In genomic region chr2:96291751-96292150, GRCh38 we compare ENCODE assay signal across 15 cellular contexts. TPM values are rescaled to one million over a fixed set of nuclear protein-coding genes. Genes with fewer than 3 reads are reported as not detected.
DNase-seq lines count a peak whose midpoint lies in the region; ATAC-seq and TF ChIP-seq lines count a peak whose summit lies in the region.
"Had no signal": no experiment of that assay in that cellular context is flagged by ENCODE, and none has a peak within 500 bp of the region (broad histone marks: within the 10 kb centered on the region; RNA-seq: fewer than 3 reads in every experiment).

No MANE protein-coding gene starts in this region.

- no peaks in the 10 kb centered on the region for H3K4me1 Mint-ChIP-seq in MCF 10A (ENCODE audit: insufficient read depth, unreplicated experiment)
- no peaks in the 10 kb centered on the region for H3K4me1 Mint-ChIP-seq in chondrocyte (ENCODE audit: low read depth)
- H3K4me1 Mint-ChIP-seq in stimulated activated naive B cell treated with anti-CD40 and anti-IgM and Interleukin-4, amounts not matched to agents 10 μg/mL and 1 μg/mL and 100 μg/mL, for 72 hours: peaks cover 10 to 11% of the 10 kb centered on the region in 2 donors
- H3K4me1 Mint-ChIP-seq: CD8-positive, alpha-beta memory T cell had no signal

- H3K9me3 Mint-ChIP-seq in MCF 10A (ENCODE audit: unreplicated experiment) (no peaks in the 10 kb centered on the region), chondrocyte (ENCODE audit: low read depth) (no peaks in the 10 kb centered on the region)
- no peaks in the 10 kb centered on the region for H3K9me3 Mint-ChIP-seq in stimulated activated naive B cell treated with anti-CD40 and anti-IgM and Interleukin-4, amounts not matched to agents 10 μg/mL and 1 μg/mL and 100 μg/mL, for 72 hours
- H3K9me3 Mint-ChIP-seq: CD8-positive, alpha-beta memory T cell had no signal

- ATAC-seq in stimulated activated naive B cell treated with anti-CD40 and anti-IgM and Interleukin-4, amounts not matched to agents 10 μg/mL and 1 μg/mL and 100 μg/mL, for 72 hours (replicated peaks): no peak

- H3K36me3 Mint-ChIP-seq in MCF 10A (ENCODE audit: insufficient read depth, unreplicated experiment) (peaks cover 80% of the 10 kb centered on the region), chondrocyte (ENCODE audit: low read depth) (peaks cover 68% of the 10 kb centered on the region)
- H3K36me3 Mint-ChIP-seq in stimulated activated naive B cell treated with anti-CD40 and anti-IgM and Interleukin-4, amounts not matched to agents 10 μg/mL and 1 μg/mL and 100 μg/mL, for 72 hours: peaks cover 54 to 70% of the 10 kb centered on the region in 2 donors

- DNase-seq in MCF 10A (ENCODE audit: unreplicated experiment) (peak; percentile 50), mammary epithelial cell (no peak), chondrocyte (ENCODE audit: low spot score) (peak; percentile 20), tibial artery (no peak)
- no peak for DNase-seq in stimulated activated naive B cell treated with anti-CD40 and anti-IgM and Interleukin-4, amounts not matched to agents 10 μg/mL and 1 μg/mL and 100 μg/mL, for 72 hours
- DNase-seq in activated effector memory CD4-positive, alpha-beta T cell treated with Interleukin-2 at 50 U/mL for 16 hours: no peak
- DNase-seq: 8988T; Caco-2; CD8-positive, alpha-beta memory T cell; DND-41; GDM1; HCEC 1CT; IMR-90 had no signal

- POLR2A ChIA-PET in MCF 10A (lab: Yijun Ruan, JAX): interaction anchor here (0.7 kb wide), 2 partner anchors 12 to 76 kb away, joined by 3 read pairs; no protein-coding TSS in a partner anchor

- no peak overlapping the region for H3K4me3 Mint-ChIP-seq in MCF 10A (ENCODE audit: unreplicated experiment)
- H3K4me3 Mint-ChIP-seq in chondrocyte (ENCODE audit: unreplicated experiment): no peak overlapping the region
- H3K4me3 Mint-ChIP-seq in stimulated activated naive B cell treated with anti-CD40 and anti-IgM and Interleukin-4, amounts not matched to agents 10 μg/mL and 1 μg/mL and 100 μg/mL, for 72 hours: no peak overlapping the region
- H3K4me3 Mint-ChIP-seq: CD8-positive, alpha-beta memory T cell had no signal

- no peaks in the 10 kb centered on the region for H3K27me3 ChIP-seq in mammary epithelial cell (ENCODE audit: insufficient read depth, low read length)
- no peaks in the 10 kb centered on the region for H3K27me3 ChIP-seq in tibial artery
- H3K27me3 ChIP-seq: BLaER1 had no signal

- no peak overlapping the region for H2AFZ ChIP-seq in mammary epithelial cell (ENCODE audit: low read depth, low read length)

- H3K9ac ChIP-seq in mammary epithelial cell (ENCODE audit: insufficient read depth, low read length): no peak overlapping the region
- H3K9ac ChIP-seq: BLaER1 had no signal

- 53% methylated on average over 5 of the region's 5 CpGs for WGBS in mammary epithelial cell (ENCODE audit: low coverage, missing lambda C conversion rate)

- H3K4me2 ChIP-seq in mammary epithelial cell (ENCODE audit: insufficient read depth, low read depth, low read length): no peak overlapping the region
- H3K4me2 ChIP-seq: BLaER1 had no signal

- no TSS peak for BruUV-seq in MCF 10A (replicated peaks; lab: Mats Ljungman, UMichigan)
- BruUV-seq in mammary epithelial cell (replicated peaks; lab: Mats Ljungman, UMichigan): no TSS peak

- H3K4me3 ChIP-seq in mammary epithelial cell (replicated peaks in 1 of 3; ENCODE audit: insufficient read depth in 1 of 3, low read depth in 2 of 3, low read length in 3 of 3) (no peak overlapping the region), tibial artery (no peak overlapping the region)
- H3K4me3 ChIP-seq: BLaER1 had no signal

- peaks cover 2% of the 10 kb centered on the region for H4K20me1 ChIP-seq in mammary epithelial cell (ENCODE audit: insufficient read depth, low read length)

- H3K36me3 ChIP-seq in mammary epithelial cell (ENCODE audit: insufficient read depth, low read length) (peaks cover 62% of the 10 kb centered on the region), tibial artery (peaks cover 97 to 100% (median 100%) of the 10 kb centered on the region in 3 donors)

- dilution Hi-C loops in mammary epithelial cell (cut with HindIII; ENCODE audit: low sequenced_read_pairs): loop anchor here (5.0 kb wide), 1 partner anchor 221 kb away; no protein-coding TSS in a partner anchor

- H3K79me2 ChIP-seq in mammary epithelial cell (ENCODE audit: insufficient read depth, low read length): no peaks in the 10 kb centered on the region

- in situ Hi-C loops in mammary epithelial cell (cut with MboI; ENCODE audit: low sequenced_read_pairs in 2 of 2): no loop called here

- TF ChIP-seq CTCF in MCF 10A (IDR thresholded peaks at IDR 0.05; ENCODE audit: unreplicated experiment) (no peak), mammary epithelial cell (conservative IDR thresholded peaks at IDR 0.05 in 1 of 2, IDR thresholded peaks at IDR 0.05 in 1 of 2; ENCODE audit: extremely low read depth in 1 of 2, insufficient read depth in 1 of 2, low read depth in 1 of 2, low read length in 2 of 2) (no peak), chondrocyte (IDR thresholded peaks at IDR 0.05) (no peak), tibial artery (IDR thresholded peaks at IDR 0.05) (no peak)

- no peak overlapping the region for H3K27ac Mint-ChIP-seq in MCF 10A (ENCODE audit: low read depth, unreplicated experiment)
- H3K27ac Mint-ChIP-seq in chondrocyte (ENCODE audit: unreplicated experiment): no peak overlapping the region
- peak overlapping the region; percentile 71 for H3K27ac Mint-ChIP-seq in stimulated activated naive B cell treated with anti-CD40 and anti-IgM and Interleukin-4, amounts not matched to agents 10 μg/mL and 1 μg/mL and 100 μg/mL, for 72 hours

- intact Hi-C loops in MCF 10A (cut with micrococcal nuclease): no loop called here
- intact Hi-C loops in mammary epithelial cell (cut with micrococcal nuclease): no loop called here
- intact Hi-C loops in tibial artery (cut with DNase I; ENCODE audit: low total_unique reads): no loop called here

- H3K4me1 ChIP-seq in mammary epithelial cell (ENCODE audit: insufficient read depth, low read length): no peaks in the 10 kb centered on the region
- H3K4me1 ChIP-seq in tibial artery: no peaks in the 10 kb centered on the region
- H3K4me1 ChIP-seq: BLaER1, Caco-2 had no signal

- H3K27me3 Mint-ChIP-seq in MCF 10A (ENCODE audit: insufficient read depth, unreplicated experiment) (no peaks in the 10 kb centered on the region), chondrocyte (ENCODE audit: low read depth) (no peaks in the 10 kb centered on the region)
- no peaks in the 10 kb centered on the region for H3K27me3 Mint-ChIP-seq in stimulated activated naive B cell treated with anti-CD40 and anti-IgM and Interleukin-4, amounts not matched to agents 10 μg/mL and 1 μg/mL and 100 μg/mL, for 72 hours
- H3K27me3 Mint-ChIP-seq: CD8-positive, alpha-beta memory T cell had no signal

- no peaks in the 10 kb centered on the region for H3K9me3 ChIP-seq in mammary epithelial cell (replicated peaks; ENCODE audit: insufficient read depth, low read length)
- H3K9me3 ChIP-seq in tibial artery: no peaks in the 10 kb centered on the region
- H3K9me3 ChIP-seq: BLaER1, Caco-2 had no signal

- no peak overlapping the region for H3K27ac ChIP-seq in mammary epithelial cell (ENCODE audit: insufficient read depth, low read depth, low read length)
- H3K27ac ChIP-seq in tibial artery: no peak overlapping the region
- H3K27ac ChIP-seq: BLaER1 had no signal

- CTCF ChIA-PET in MCF 10A (lab: Yijun Ruan, JAX): no interaction called here
- CTCF ChIA-PET in mammary epithelial cell (lab: Charles Lee; ENCODE audit: low non-redundant PET): no interaction called here

RNA-seq across cellular contexts. Expression of gene SNRNP200, which starts 13.6 kb away (rescaled TPM):
- total RNA-seq in MCF 10A (2022) (115 and 116 TPM in 2 replicates), mammary epithelial cell (10 to 100 TPM; 45.5 to 93.8 TPM), chondrocyte (77.8 to 101 TPM (median 82.6 TPM) in 3 replicates)
- 108 TPM for polyA plus RNA-seq in mammary epithelial cell
- 191 TPM for polyA minus RNA-seq in mammary epithelial cell

RNA-seq across cellular contexts. Expression of gene CIAO1, which starts 25.7 kb away (rescaled TPM):
- total RNA-seq in MCF 10A (2022) (62.3 and 63.3 TPM in 2 replicates), mammary epithelial cell (10 to 100 TPM; 64.5 to 93.9 TPM), chondrocyte (37.5 to 46.9 TPM (median 39.7 TPM) in 3 replicates)
- 92.4 TPM for polyA plus RNA-seq in mammary epithelial cell
- 108 TPM for polyA minus RNA-seq in mammary epithelial cell

RNA-seq across cellular contexts. Expression of gene TMEM127, which starts 26.0 kb away (rescaled TPM):
- total RNA-seq in MCF 10A (2022) (31.5 and 40.0 TPM in 2 replicates), mammary epithelial cell (10 to 100 TPM; 39.9 to 43.8 TPM), chondrocyte (43.9 to 54.4 TPM (median 52.5 TPM) in 3 replicates)
- 47.6 TPM for polyA plus RNA-seq in mammary epithelial cell
- 36.5 TPM for polyA minus RNA-seq in mammary epithelial cell

RNA-seq across cellular contexts. Expression of gene ITPRIPL1, which starts 33.4 kb away (rescaled TPM):
- total RNA-seq in MCF 10A (2022) (not detected in 2 replicates), mammary epithelial cell (1 to 10 TPM in 1 of 2 donors, under 1 TPM in 1; 0.28 to 1.3 TPM), chondrocyte (0.63 to 3.2 TPM (median 2.8 TPM) in 3 replicates)
- polyA plus RNA-seq in mammary epithelial cell: 0.17 TPM
- not detected for polyA minus RNA-seq in mammary epithelial cell
- total RNA-seq: H4 had no signal

RNA-seq across cellular contexts. Expression of gene NCAPH, which starts 43.8 kb away (rescaled TPM):
- total RNA-seq in MCF 10A (2022) (10.7 and 11.5 TPM in 2 replicates), mammary epithelial cell (10 to 100 TPM in 1 of 2 donors, 1 to 10 TPM in 1; 1.2 to 21.1 TPM), chondrocyte (3.7 to 5.4 TPM (median 5.2 TPM) in 3 replicates)
- polyA plus RNA-seq in mammary epithelial cell: 34.5 TPM
- 46.3 TPM for polyA minus RNA-seq in mammary epithelial cell

Comparison
In these comparisons a context has a peak if more than half of its experiments do, and no peak if none do; other contexts are left out.
1. DNase-seq: peak in MCF 10A (single experiment) and chondrocyte (single experiment); none in mammary epithelial cell (single experiment), stimulated activated naive B cell treated with anti-CD40 and anti-IgM and Interleukin-4, amounts not matched to agents 10 μg/mL and 1 μg/mL and 100 μg/mL, for 72 hours (single experiment), activated effector memory CD4-positive, alpha-beta T cell treated with Interleukin-2 at 50 U/mL for 16 hours (single experiment) and tibial artery (0 of 2).